In genomic region chr1:225651376-225651871, GRCh38 we compare ENCODE assay signal across 8 cellular contexts. TPM values are rescaled to one million over a fixed set of nuclear protein-coding genes. Genes with fewer than 3 reads are reported as not detected.
DNase-seq lines count a peak whose midpoint lies in the region; ATAC-seq and FAIRE-seq lines count a peak whose summit lies in the region.

No MANE protein-coding gene starts in this region.

- H3K27ac Mint-ChIP-seq in stimulated activated effector memory CD8-positive, alpha-beta T cell treated with anti-CD3 and anti-CD28 coated beads, Interleukin-12 subunit alpha, Interleukin-12 subunit beta, amount 100 ng/mL, for 72 hours = no peak overlapping the region

- H3K27me3 ChIP-seq in right cardiac atrium (ENCODE audit: control insufficient read depth, insufficient read depth) (no peaks in the 10 kb centered on the region), Karpas-422 (ENCODE audit: low read length) (no peaks in the 10 kb centered on the region)

- no peaks in the 10 kb centered on the region for H3K36me3 ChIP-seq in Karpas-422 (ENCODE audit: insufficient read depth, low read length)

- H3K36me3 Mint-ChIP-seq in stimulated activated effector memory CD8-positive, alpha-beta T cell treated with anti-CD3 and anti-CD28 coated beads, Interleukin-12 subunit alpha, Interleukin-12 subunit beta, amount 100 ng/mL, for 72 hours = peaks cover 6% of the 10 kb centered on the region

- ATAC-seq in right cardiac atrium = no peak
- no peak for ATAC-seq in stimulated activated effector memory CD8-positive, alpha-beta T cell treated with anti-CD3 and anti-CD28 coated beads, Interleukin-12 subunit alpha, Interleukin-12 subunit beta, amount 100 ng/mL, for 72 hours

- 21% methylated on average over 8 of the region's 8 CpGs for WGBS in right cardiac atrium

- H3K9me3 Mint-ChIP-seq in stimulated activated effector memory CD8-positive, alpha-beta T cell treated with anti-CD3 and anti-CD28 coated beads, Interleukin-12 subunit alpha, Interleukin-12 subunit beta, amount 100 ng/mL, for 72 hours = no peaks in the 10 kb centered on the region

- FAIRE-seq in TTC549 (lab: Jason Lieb, UNC) = peak; percentile 85

- no peaks in the 10 kb centered on the region for H3K79me2 ChIP-seq in Karpas-422 (ENCODE audit: low read length)

- peaks cover 15% of the 10 kb centered on the region for H3K4me1 Mint-ChIP-seq in stimulated activated effector memory CD8-positive, alpha-beta T cell treated with anti-CD3 and anti-CD28 coated beads, Interleukin-12 subunit alpha, Interleukin-12 subunit beta, amount 100 ng/mL, for 72 hours

- DNase-seq in NCI-H345 (lab: John Stamatoyannopoulos, UW) (peak; percentile 24), NCI-H345 treated with DMSO at 0.1 percent for 48 hours (lab: John Stamatoyannopoulos, UW; ENCODE audit: unreplicated experiment) (no peak), right cardiac atrium (no peak), NCI-H146 treated with DMSO at 0.1 percent for 48 hours (lab: John Stamatoyannopoulos, UW; ENCODE audit: unreplicated experiment) (no peak), Karpas-422 (no peak)
- no peak for DNase-seq in stimulated activated effector memory CD8-positive, alpha-beta T cell treated with anti-CD3 and anti-CD28 coated beads, Interleukin-12 subunit alpha, Interleukin-12 subunit beta, amount 100 ng/mL, for 72 hours (ENCODE audit: low spot score in 2 of 2)
- no peak for DNase-seq in activated effector memory CD4-positive, alpha-beta T cell treated with Interleukin-2 at 50 U/mL for 16 hours

- H3K9ac ChIP-seq in Karpas-422 (ENCODE audit: low read length) = no peak overlapping the region

- H3K9me2 ChIP-seq in Karpas-422 (replicated peaks; ENCODE audit: insufficient read depth, low read length) = no peaks in the 10 kb centered on the region

- H3K4me3 ChIP-seq in right cardiac atrium (ENCODE audit: low read length) (peak overlapping the region; percentile 97), Karpas-422 (ENCODE audit: low read length) (no peak overlapping the region)

- no peaks in the 10 kb centered on the region for H4K20me1 ChIP-seq in Karpas-422 (ENCODE audit: insufficient read depth, low read depth, low read length)

- H3K4me1 ChIP-seq in right cardiac atrium (ENCODE audit: control insufficient read depth, insufficient read depth, low read length) (no peaks in the 10 kb centered on the region), Karpas-422 (ENCODE audit: low read length) (peaks cover 6% of the 10 kb centered on the region; the same call in 1 of the 2 replicates)

- H3K27ac ChIP-seq in right cardiac atrium (ENCODE audit: low read length) (no peak overlapping the region), Karpas-422 (ENCODE audit: low read length) (no peak overlapping the region)

- no peak overlapping the region for H3K4me2 ChIP-seq in Karpas-422 (ENCODE audit: low read depth, low read length, poor library complexity, severe bottlenecking)

- peak overlapping the region; percentile 80 for H3K4me3 Mint-ChIP-seq in stimulated activated effector memory CD8-positive, alpha-beta T cell treated with anti-CD3 and anti-CD28 coated beads, Interleukin-12 subunit alpha, Interleukin-12 subunit beta, amount 100 ng/mL, for 72 hours

- no peaks in the 10 kb centered on the region for H3K9me3 ChIP-seq in right cardiac atrium (ENCODE audit: control insufficient read depth, low read length)
- no peaks in the 10 kb centered on the region for H3K9me3 ChIP-seq in Karpas-422 (ENCODE audit: low read length)

- intact Hi-C loops in right cardiac atrium (cut with DNase I) = loop anchor here in 3 of 4 donors (5.0 to 10.0 kb wide), 6 partner anchors 77 to 121 kb away; no protein-coding TSS in a partner anchor

- no peak overlapping the region for H2AFZ ChIP-seq in Karpas-422 (ENCODE audit: low read length)

RNA-seq across cellular contexts. Expression of gene ENAH, which starts 1.5 kb away (rescaled TPM):
- total RNA-seq in right cardiac atrium = 100 to 1,000 TPM in 3 of 4 donors, 10 to 100 TPM in 1; 99.0 to 132 (median 115) TPM
- 29.8 TPM for polyA plus RNA-seq in right cardiac atrium
- total RNA-seq in Karpas-422 (2014; rRNA removed; shearing (Covaris generic); ENCODE audit: low replicate concordance) = 0.07 TPM in 1 of 2 replicates, not detected in the other

Comparison
In these comparisons a context has a peak if more than half of its experiments do, and no peak if none do; other contexts are left out.
1. RNA of gene ENAH, which starts 1.5 kb away (total RNA-seq): 99.0 to 132 TPM in right cardiac atrium; 0.07 TPM in Karpas-422; every median in the first group is over 10 times any median in the second.